ENCODE assay signal across 24 cellular contexts in genomic region chr10:69577268-69578232, GRCh38. TPM values are rescaled to one million over a fixed set of nuclear protein-coding genes. Genes with fewer than 3 reads are reported as not detected.
A peak's percentile ranks its signal among the peaks of the same experiment; 100 is the strongest.
DNase-seq lines count a peak whose midpoint lies in the region; ATAC-seq and TF ChIP-seq lines count a peak whose summit lies in the region.
"Had no signal": no experiment of that assay in that cellular context is flagged by ENCODE, and none has a peak within 500 bp of the region (broad histone marks: within the 10 kb centered on the region; RNA-seq: fewer than 3 reads in every experiment).

No MANE protein-coding gene starts in this region.

- no peaks in the 10 kb centered on the region for H3K36me3 ChIP-seq in HUES48 (ENCODE audit: control insufficient read depth, insufficient read depth, low read length)
- H3K36me3 ChIP-seq: BLaER1 treated with 17β-estradiol and CSF1 and Interleukin-3, amounts not matched to agents 10 nM and 100 nM; lower lobe of right lung; tibial nerve had no signal

- ATAC-seq in WTC11: no peak; the same call in 1 of the 2 replicates
- no peak for ATAC-seq in GM21526 (IDR thresholded peaks at IDR 0.05; ENCODE audit: low FRiP score, unreplicated experiment)
- no peak for ATAC-seq in GM18498 (IDR thresholded peaks at IDR 0.05; ENCODE audit: unreplicated experiment)
- ATAC-seq in GM21723 (IDR thresholded peaks at IDR 0.05; ENCODE audit: unreplicated experiment): no peak
- ATAC-seq: activated CD4-positive, CD25-positive, alpha-beta regulatory T cell treated with anti-CD3 and anti-CD28 coated beads, Interleukin-2, amount 50 U/mL, for 24 hours; effector memory CD8-positive, alpha-beta T cell; lower lobe of right lung; psoas muscle; stimulated activated naive B cell treated with anti-CD40 and anti-IgM and Interleukin-4, amounts not matched to agents 10 μg/mL and 1 μg/mL and 100 μg/mL, for 72 hours had no signal

- peak overlapping the region; percentile 75 for H3K4me3 Mint-ChIP-seq in WTC11
- H3K4me3 Mint-ChIP-seq: central memory CD8-positive, alpha-beta T cell; effector memory CD8-positive, alpha-beta T cell; immature natural killer cell; naive B cell had no signal

- no peaks in the 10 kb centered on the region for H3K9me3 ChIP-seq in HUES48 (ENCODE audit: control insufficient read depth, insufficient read depth, low read length)
- H3K9me3 ChIP-seq: lower lobe of right lung, psoas muscle, tibial nerve had no signal

- no peaks in the 10 kb centered on the region for H3K36me3 Mint-ChIP-seq in WTC11
- H3K36me3 Mint-ChIP-seq: immature natural killer cell; naive B cell; stimulated activated naive B cell treated with anti-CD40 and anti-IgM and Interleukin-4, amounts not matched to agents 10 μg/mL and 1 μg/mL and 100 μg/mL, for 72 hours had no signal

- H3K9ac ChIP-seq in HUES48 (ENCODE audit: low read depth, low read length): no peak overlapping the region
- H3K9ac ChIP-seq: BLaER1 treated with 17β-estradiol and CSF1 and Interleukin-3, amounts not matched to agents 10 nM and 100 nM had no signal

- CTCF ChIA-PET in WTC11 (lab: Charles Lee): interaction anchor here (0.7 to 10.1 kb wide), 9 partner anchors 9 to 224 kb away, joined by 3 to 117 read pairs (median 9); partner anchors contain the start of gene FAM241B

- peaks cover 56% of the 10 kb centered on the region for H3K4me1 ChIP-seq in HUES48 (ENCODE audit: control insufficient read depth, insufficient read depth, low read length)

- H3K4me1 Mint-ChIP-seq in WTC11: peaks cover 57% of the 10 kb centered on the region

- POLR2A ChIA-PET in WTC11 (lab: Charles Lee): interaction anchor here (0.9 to 1.0 kb wide), 2 partner anchors 10 to 569 kb away, joined by 3 read pairs; partner anchors contain the start of gene TYSND1

- H3K9me3 Mint-ChIP-seq in WTC11: no peaks in the 10 kb centered on the region
- H3K9me3 Mint-ChIP-seq: activated T-helper 2 cell treated with anti-CD3 and anti-CD28 coated beads, Interferon-gamma antibody, Interleukin-2, Interleukin-4, amounts not matched to agents 10 μg/mL and 5 μg/mL and 100 μg/mL, durations not matched to agents 14 hours and 24 hours and 36 hours; central memory CD8-positive, alpha-beta T cell; effector memory CD8-positive, alpha-beta T cell; stimulated activated naive B cell treated with anti-CD40 and anti-IgM and Interleukin-4, amounts not matched to agents 10 μg/mL and 1 μg/mL and 100 μg/mL, for 72 hours had no signal

- DNase-seq in DMS53 (lab: John Stamatoyannopoulos, UW) (peak; percentile 49), DMS53 treated with DMSO at 0.1 percent for 48 hours (lab: John Stamatoyannopoulos, UW; ENCODE audit: unreplicated experiment) (no peak), WTC11 (ENCODE audit: low spot score) (no peak), iris pigment epithelial cell (ENCODE audit: low read depth) (peak; percentile 15)
- DNase-seq: 8988T; amniotic stem cell; effector memory CD8-positive, alpha-beta T cell; immature natural killer cell; lower lobe of right lung; naive B cell; NCI-H187; psoas muscle; stimulated activated naive B cell treated with anti-CD40 and anti-IgM and Interleukin-4, amounts not matched to agents 10 μg/mL and 1 μg/mL and 100 μg/mL, for 72 hours had no signal

- H3K4me3 ChIP-seq in HUES48 (ENCODE audit: low read depth, low read length): peak overlapping the region; percentile 54
- H3K4me3 ChIP-seq: BLaER1 treated with 17β-estradiol and CSF1 and Interleukin-3, amounts not matched to agents 10 nM and 100 nM; lower lobe of right lung; psoas muscle; tibial nerve had no signal

- no peak for TF ChIP-seq CTCF in WTC11 (IDR thresholded peaks at IDR 0.05)

- H3K27ac Mint-ChIP-seq in WTC11: no peak overlapping the region
- H3K27ac Mint-ChIP-seq: activated T-helper 2 cell treated with anti-CD3 and anti-CD28 coated beads, Interferon-gamma antibody, Interleukin-2, Interleukin-4, amounts not matched to agents 10 μg/mL and 5 μg/mL and 100 μg/mL, durations not matched to agents 14 hours and 24 hours and 36 hours; effector memory CD8-positive, alpha-beta T cell; immature natural killer cell; naive B cell had no signal

- H3K27me3 Mint-ChIP-seq in WTC11 (ENCODE audit: low read depth): peaks cover 95% of the 10 kb centered on the region

- H3K27me3 ChIP-seq in HUES48 (ENCODE audit: control insufficient read depth, insufficient read depth, low read length): peaks cover 99% of the 10 kb centered on the region

- H3K27ac ChIP-seq in HUES48 (ENCODE audit: low read depth, low read length): no peak overlapping the region
- H3K27ac ChIP-seq: BLaER1 treated with 17β-estradiol and CSF1 and Interleukin-3, amounts not matched to agents 10 nM and 100 nM; HL-60; lower lobe of right lung; psoas muscle; tibial nerve had no signal

TF ChIP-seq in WTC11, 78 proteins besides CTCF, POLR2A, EP300 and RAD21:
- TF ChIP-seq ZNF219 (CRISPR knock-in tag; IDR thresholded peaks at IDR 0.05; ENCODE audit: borderline replicate concordance) (0 out of 2 replicates have a peak, but pooled peaks have one; percentile 24), ZNF281 (CRISPR knock-in tag; IDR thresholded peaks at IDR 0.05) (0 out of 2 replicates have a peak, but pooled peaks have one; percentile 26), ZNF423 (CRISPR knock-in tag; IDR thresholded peaks at IDR 0.05) (peak; percentile 61), NR3C1 (CRISPR knock-in tag; conservative IDR thresholded peaks at IDR 0.05; ENCODE audit: low read depth) (no peak)

RNA-seq across cellular contexts. Expression of gene NEUROG3, which starts 4.3 kb away (rescaled TPM):
- 1.9 to 2.4 TPM (median 2.0 TPM) in 3 replicates for total RNA-seq in WTC11 (2021)
- total RNA-seq: activated T-helper 2 cell treated with anti-CD3 and anti-CD28 coated beads, Interferon-gamma antibody, Interleukin-2, Interleukin-4, amounts not matched to agents 10 μg/mL and 5 μg/mL and 100 μg/mL, durations not matched to agents 14 hours and 24 hours and 36 hours; lower lobe of right lung; psoas muscle; T-helper 1 cell treated with Interleukin-12 subunit alpha and Interleukin-12 subunit beta and Interleukin-4 antibody, amounts not matched to agents 30 ng/mL and 1 ng/mL, for 36 hours; tibial nerve had no signal

RNA-seq across cellular contexts. Expression of gene FAM241B, which starts 52.5 kb away (rescaled TPM):
- 24.4 to 28.9 TPM (median 26.9 TPM) in 3 replicates for total RNA-seq in WTC11 (2021)

Comparison
In these comparisons a context has a peak if more than half of its experiments do, and no peak if none do; other contexts are left out.
1. DNase-seq: peak in DMS53 (single experiment) and iris pigment epithelial cell (single experiment); none in DMS53 treated with DMSO at 0.1 percent for 48 hours (single experiment) and WTC11 (single experiment).